3 cellular contexts compared by ENCODE assay signal in genomic region chr2:63767307-63767706, GRCh38.
A peak's percentile ranks its signal among the peaks of the same experiment; 100 is the strongest.
TF ChIP-seq lines count a peak whose summit lies in the region.

No MANE protein-coding gene starts in this region.

TF ChIP-seq in A549, 52 proteins besides CTCF, POLR2A, EP300 and RAD21:
- TF ChIP-seq JUN (IDR thresholded peaks at IDR 0.05) (no peak), TFCP2L1 (CRISPR knock-in tag; IDR thresholded peaks at IDR 0.05) (no peak), KDM1A (IDR thresholded peaks at IDR 0.05; ENCODE audit: low read depth) (no peak), HEYL (CRISPR knock-in tag; IDR thresholded peaks at IDR 0.05) (no peak), RARB (CRISPR knock-in tag; IDR thresholded peaks at IDR 0.05) (no peak), FOSB (CRISPR knock-in tag; IDR thresholded peaks at IDR 0.05) (no peak), RCOR1 (IDR thresholded peaks at IDR 0.05; ENCODE audit: low read depth, low read length) (no peak)
- TF ChIP-seq, protein P1, sequence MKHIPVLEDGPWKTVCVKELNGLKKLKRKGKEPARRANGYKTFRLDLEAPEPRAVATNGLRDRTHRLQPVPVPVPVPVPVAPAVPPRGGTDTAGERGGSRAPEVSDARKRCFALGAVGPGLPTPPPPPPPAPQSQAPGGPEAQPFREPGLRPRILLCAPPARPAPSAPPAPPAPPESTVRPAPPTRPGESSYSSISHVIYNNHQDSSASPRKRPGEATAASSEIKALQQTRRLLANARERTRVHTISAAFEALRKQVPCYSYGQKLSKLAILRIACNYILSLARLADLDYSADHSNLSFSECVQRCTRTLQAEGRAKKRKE (CRISPR knock-in tag; IDR thresholded peaks at IDR 0.05; ENCODE audit: low read depth) = no peak

TF ChIP-seq in HEK293, 187 proteins besides CTCF, POLR2A, EP300 and RAD21:
- no peak for TF ChIP-seq ZBTB10 (tag by site-specific recombination; IDR thresholded peaks at IDR 0.05)
- no peak for TF ChIP-seq ZNF664 (tag by site-specific recombination; IDR thresholded peaks at IDR 0.05)
- TF ChIP-seq ZNF184 (tag by site-specific recombination; IDR thresholded peaks at IDR 0.05) = peak; percentile 99
- no peak for TF ChIP-seq ZNF670 (tag by site-specific recombination; IDR thresholded peaks at IDR 0.05; ENCODE audit: low read depth)
- TF ChIP-seq, protein P2, sequence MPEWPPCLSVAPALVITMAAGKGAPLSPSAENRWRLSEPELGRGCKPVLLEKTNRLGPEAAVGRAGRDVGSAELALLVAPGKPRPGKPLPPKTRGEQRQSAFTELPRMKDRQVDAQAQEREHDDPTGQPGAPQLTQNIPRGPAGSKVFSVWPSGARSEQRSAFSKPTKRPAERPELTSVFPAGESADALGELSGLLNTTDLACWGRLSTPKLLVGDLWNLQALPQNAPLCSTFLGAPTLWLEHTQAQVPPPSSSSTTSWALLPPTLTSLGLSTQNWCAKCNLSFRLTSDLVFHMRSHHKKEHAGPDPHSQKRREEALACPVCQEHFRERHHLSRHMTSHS (tag by site-specific recombination; IDR thresholded peaks at IDR 0.05) = no peak
- no peak for TF ChIP-seq KLF10 (tag by site-specific recombination; IDR thresholded peaks at IDR 0.05)
- TF ChIP-seq ZNF2 (tag by site-specific recombination; IDR thresholded peaks at IDR 0.05) = no peak
- TF ChIP-seq ZNF157 (tag by site-specific recombination; IDR thresholded peaks at IDR 0.05) = no peak
TF ChIP-seq in HEK293: peak in this region for 1.

TF ChIP-seq in H1, 55 proteins besides CTCF, POLR2A, EP300 and RAD21:
- TF ChIP-seq KDM1A (IDR thresholded peaks at IDR 0.05; ENCODE audit: borderline replicate concordance, low read length) (peak; percentile 89), CTBP2 (IDR thresholded peaks at IDR 0.05; ENCODE audit: borderline replicate concordance, insufficient read depth, insufficient read length, low read length) (no peak)
